In genomic region chr11:118572914-118573550, GRCh38 we compare ENCODE assay signal across 8 cellular contexts. TPM values are rescaled to one million over a fixed set of nuclear protein-coding genes. Genes with fewer than 3 reads are reported as not detected.
DNase-seq lines count a peak whose midpoint lies in the region; ATAC-seq and TF ChIP-seq lines count a peak whose summit lies in the region.

No MANE protein-coding gene starts in this region.

- ATAC-seq in GM18505 (IDR thresholded peaks at IDR 0.05; ENCODE audit: unreplicated experiment) (peak; percentile 9), HG03175 (IDR thresholded peaks at IDR 0.05; ENCODE audit: unreplicated experiment) (peak; percentile 29), left lung (peak; percentile 47)

- peaks cover 0 to 6% of the 10 kb centered on the region in 2 donors for H3K36me3 ChIP-seq in left lung

- H3K36me3 Mint-ChIP-seq in T-helper 1 cell treated with Interleukin-12 subunit alpha and Interleukin-12 subunit beta and Interleukin-4 antibody, amounts not matched to agents 30 μg/mL and 1 μg/mL, for 36 hours (ENCODE audit: low read depth), result peaks cover 10% of the 10 kb centered on the region

- intact Hi-C loops in left lung (cut with DNase I), result no loop called here

- peak overlapping the region; percentile 100 for H3K4me3 Mint-ChIP-seq in T-helper 1 cell treated with Interleukin-12 subunit alpha and Interleukin-12 subunit beta and Interleukin-4 antibody, amounts not matched to agents 30 μg/mL and 1 μg/mL, for 36 hours

- H3K9me3 Mint-ChIP-seq in T-helper 1 cell treated with Interleukin-12 subunit alpha and Interleukin-12 subunit beta and Interleukin-4 antibody, amounts not matched to agents 30 μg/mL and 1 μg/mL, for 36 hours, result no peaks in the 10 kb centered on the region

- no peaks in the 10 kb centered on the region for H3K27me3 Mint-ChIP-seq in T-helper 1 cell treated with Interleukin-12 subunit alpha and Interleukin-12 subunit beta and Interleukin-4 antibody, amounts not matched to agents 30 μg/mL and 1 μg/mL, for 36 hours (ENCODE audit: low read depth)

- peaks cover 22 to 41% of the 10 kb centered on the region in 2 donors for H3K4me1 ChIP-seq in left lung

- TF ChIP-seq CTCF in left lung (IDR thresholded peaks at IDR 0.05), result no peak

- no peaks in the 10 kb centered on the region for H3K9me3 ChIP-seq in left lung

- H3K4me1 Mint-ChIP-seq in T-helper 1 cell treated with Interleukin-12 subunit alpha and Interleukin-12 subunit beta and Interleukin-4 antibody, amounts not matched to agents 30 μg/mL and 1 μg/mL, for 36 hours (ENCODE audit: low read depth), result peaks cover 38% of the 10 kb centered on the region

- H3K27ac ChIP-seq in left lung (peak overlapping the region; percentile 97 to 99), substantia nigra (ENCODE audit: low read depth, low read length, poor library complexity, severe bottlenecking) (peak overlapping the region; percentile 91)

- peak overlapping the region; percentile 98 for H3K27ac Mint-ChIP-seq in T-helper 1 cell treated with Interleukin-12 subunit alpha and Interleukin-12 subunit beta and Interleukin-4 antibody, amounts not matched to agents 30 μg/mL and 1 μg/mL, for 36 hours

- in situ Hi-C loops in ACHN (cut with HindIII; ENCODE audit: low pct_ligation_motif_present, low pct_unique_long_range_greater_than_20kb, low sequenced_read_pairs), result no loop called here

- DNase-seq in ACHN, result peak; percentile 14
- DNase-seq in cerebellar cortex (ENCODE audit: low spot score), result peak; percentile 34
- DNase-seq in left lung, result no peak
- DNase-seq in substantia nigra (lab: John Stamatoyannopoulos, UW), result peak in 1 of 49 donors; percentile 55
- DNase-seq in NCI-H345 treated with DMSO at 0.1 percent for 48 hours (lab: John Stamatoyannopoulos, UW; ENCODE audit: unreplicated experiment), result no peak

- H3K27me3 ChIP-seq in left lung, result no peaks in the 10 kb centered on the region

- no peak for TF ChIP-seq POLR2A in GM18505 (IDR thresholded peaks at IDR 0.05; ENCODE audit: borderline replicate concordance, extremely low read depth, insufficient read depth, insufficient read length)

- H3K4me3 ChIP-seq in left lung, result peak overlapping the region; percentile 98 to 100

RNA-seq across cellular contexts. Expression of gene ARCN1, which starts 0.8 kb away (rescaled TPM):
- total RNA-seq in left lung, result 100 to 1,000 TPM; 141 to 163 TPM

RNA-seq across cellular contexts. Expression of gene IFT46, which starts 7.3 kb away (rescaled TPM):
- 10 to 100 TPM; 15.6 to 19.1 TPM for total RNA-seq in left lung

RNA-seq across cellular contexts. Expression of gene PHLDB1, which starts 34.4 kb away (rescaled TPM):
- 100 to 1,000 TPM in 1 of 2 donors, 10 to 100 TPM in 1; 76.5 to 120 TPM for total RNA-seq in left lung

RNA-seq across cellular contexts. Expression of gene TMEM25, which starts 42.0 kb away (rescaled TPM):
- total RNA-seq in left lung, result 10 to 100 TPM; 15.4 to 33.2 TPM

RNA-seq across cellular contexts. Expression of gene TTC36, which starts 45.8 kb away (rescaled TPM):
- under 1 TPM in 1 of 2 donors, not detected in 1; 0.82 TPM for total RNA-seq in left lung

Comparison
In these comparisons a context has a peak if more than half of its experiments do, and no peak if none do; other contexts are left out.
1. DNase-seq: peak in ACHN (single experiment) and cerebellar cortex (single experiment); none in left lung (0 of 2) and NCI-H345 treated with DMSO at 0.1 percent for 48 hours (single experiment).
2. Peak in every context shown above with its lines, with median percentiles within 50 percentile points of each other: ATAC-seq.